In genomic region chr3:108862865-108863798, GRCh38 we compare ENCODE assay signal across 9 cellular contexts. TPM values are rescaled to one million over a fixed set of nuclear protein-coding genes. Genes with fewer than 3 reads are reported as not detected.
DNase-seq lines count a peak whose midpoint lies in the region; ATAC-seq, FAIRE-seq and TF ChIP-seq lines count a peak whose summit lies in the region.
"Had no signal": no experiment of that assay in that cellular context is flagged by ENCODE, and none has a peak within 500 bp of the region (broad histone marks: within the 10 kb centered on the region; RNA-seq: fewer than 3 reads in every experiment).

No MANE protein-coding gene starts in this region.

- H3K27me3 ChIP-seq in H9 (ENCODE audit: insufficient read depth, low read length) (no peaks in the 10 kb centered on the region), uterus (no peaks in the 10 kb centered on the region), spleen (replicated peaks in 1 of 7) (no peaks in the 10 kb centered on the region), psoas muscle (ENCODE audit: insufficient read depth in 3 of 3, low read length in 2 of 3) (no peaks in the 10 kb centered on the region)

- H3K27ac Mint-ChIP-seq in H9 (no peak overlapping the region; a peak in 1 of 7 replicates), T-helper 17 cell (peak overlapping the region; percentile 76)

- no peak for FAIRE-seq in D721Med (lab: Jason Lieb, UNC)

- H2BK15ac ChIP-seq in H9 (ENCODE audit: low read depth, low read length) = no peak overlapping the region

- no peak overlapping the region for H3K14ac ChIP-seq in H9 (ENCODE audit: insufficient read depth, low read length)

- no peak overlapping the region for H3K4me2 ChIP-seq in H9 (ENCODE audit: insufficient read depth, insufficient read length, low read length)

- no peak for TF ChIP-seq POLR2A in uterus (IDR thresholded peaks at IDR 0.05)
- TF ChIP-seq POLR2A in spleen (IDR thresholded peaks at IDR 0.05) = no peak

- H3K36me3 Mint-ChIP-seq in H9 (ENCODE audit: insufficient read depth in 1 of 3, low read depth in 3 of 3) = peaks cover 0 to 14% (median 4%) of the 10 kb centered on the region in 3 experiments; a peak in 3 of 7 replicates
- H3K36me3 Mint-ChIP-seq in T-helper 17 cell (ENCODE audit: low read depth) = peaks cover 16% of the 10 kb centered on the region

- H3K27me3 Mint-ChIP-seq in H9 (ENCODE audit: low read depth) (no peaks in the 10 kb centered on the region), T-helper 17 cell (no peaks in the 10 kb centered on the region)

- H2BK5ac ChIP-seq in H9 (ENCODE audit: insufficient read length, low read length) = no peak overlapping the region

- H2BK120ac ChIP-seq in H9 (ENCODE audit: low read depth, low read length, poor library complexity, severe bottlenecking) = no peak overlapping the region

- H4K91ac ChIP-seq in H9 (ENCODE audit: insufficient read length, low read depth, low read length) = no peak overlapping the region

- ATAC-seq in T-helper 17 cell = peak; percentile 78
- no peak for ATAC-seq in psoas muscle

- DNase-seq in COLO829 (ENCODE audit: low spot score) (peak; percentile 91), H9 (no peak), T-helper 17 cell (no peak), fibroblast of pulmonary artery (ENCODE audit: low read depth) (peak; percentile 53), uterus (no peak), spleen (no peak), psoas muscle (no peak), D721Med (ENCODE audit: insufficient read length, low spot score) (no peak)

- no peaks in the 10 kb centered on the region for H3K79me1 ChIP-seq in H9 (ENCODE audit: insufficient read depth, low read depth, low read length, poor library complexity, severe bottlenecking)

- no peak overlapping the region for H4K5ac ChIP-seq in H9 (ENCODE audit: insufficient read length, low read depth, low read length)

- peak overlapping the region; percentile 40 for H2AFZ ChIP-seq in H9 (ENCODE audit: low read length)

- TF ChIP-seq CTCF in H9 (conservative IDR thresholded peaks at IDR 0.05) = no peak
- no peak for TF ChIP-seq CTCF in fibroblast of pulmonary artery (IDR thresholded peaks at IDR 0.05; ENCODE audit: low read length, missing control alignments)
- TF ChIP-seq CTCF in uterus (IDR thresholded peaks at IDR 0.05) = no peak
- TF ChIP-seq CTCF in spleen (IDR thresholded peaks at IDR 0.05 in 8 of 11, conservative IDR thresholded peaks at IDR 0.05 in 3 of 11) = no peak
- no peak for TF ChIP-seq CTCF in psoas muscle (IDR thresholded peaks at IDR 0.05)
- no peak for TF ChIP-seq CTCF in D721Med (IDR thresholded peaks at IDR 0.05; ENCODE audit: insufficient read depth, missing control alignments)

- H3K56ac ChIP-seq in H9 (ENCODE audit: insufficient read length, low read depth, low read length) = no peak overlapping the region

- H3K4me3 Mint-ChIP-seq in H9 (no peak overlapping the region), T-helper 17 cell (peak overlapping the region; percentile 28)

- H3K9me3 Mint-ChIP-seq in H9 = peaks cover 7 to 9% of the 10 kb centered on the region in 2 experiments

- no peaks in the 10 kb centered on the region for H3K23me2 ChIP-seq in H9 (ENCODE audit: insufficient read length, low read depth, low read length, poor library complexity, severe bottlenecking)

- H3K4me3 ChIP-seq in fibroblast of pulmonary artery (replicated peaks; ENCODE audit: low read depth, low read length) (no peak overlapping the region), uterus (no peak overlapping the region), spleen (no peak overlapping the region), psoas muscle (no peak overlapping the region)

- H3K4me1 ChIP-seq in H9 (ENCODE audit: insufficient read depth, low read length) (peaks cover 6% of the 10 kb centered on the region; the same call in 1 of the 2 replicates), uterus (no peaks in the 10 kb centered on the region), spleen (peaks cover 0 to 6% (median 0%) of the 10 kb centered on the region in 6 donors), psoas muscle (no peaks in the 10 kb centered on the region)

- no peaks in the 10 kb centered on the region for H3K9me3 ChIP-seq in H9 (ENCODE audit: control insufficient read depth, low read depth, low read length)
- H3K9me3 ChIP-seq in T-helper 17 cell (ENCODE audit: control insufficient read depth, low read length, poor library complexity, severe bottlenecking) = no peaks in the 10 kb centered on the region
- H3K9me3 ChIP-seq in uterus = no peaks in the 10 kb centered on the region
- peaks cover 0 to 10% (median 0%) of the 10 kb centered on the region in 8 donors for H3K9me3 ChIP-seq in spleen
- no peaks in the 10 kb centered on the region for H3K9me3 ChIP-seq in psoas muscle

- no peaks in the 10 kb centered on the region for H3K79me2 ChIP-seq in H9 (ENCODE audit: insufficient read depth, low read length)

- H4K8ac ChIP-seq in H9 (replicated peaks; ENCODE audit: insufficient read length, low read depth, low read length) = no peak overlapping the region

- no peak overlapping the region for H3K18ac ChIP-seq in H9 (ENCODE audit: insufficient read length, low read depth, low read length)

- intact Hi-C loops in uterus (cut with DNase I; ENCODE audit: low total_unique reads) = no loop called here
- intact Hi-C loops in spleen (cut with DNase I; ENCODE audit: low total_unique reads) = no loop called here
- intact Hi-C loops in psoas muscle (cut with DNase I) = no loop called here

- no peak overlapping the region for H3K23ac ChIP-seq in H9 (ENCODE audit: insufficient read length, low read depth, low read length)

- H3K27ac ChIP-seq in H9 (ENCODE audit: insufficient read length, low read depth, low read length) = no peak overlapping the region
- H3K27ac ChIP-seq in uterus = no peak overlapping the region
- H3K27ac ChIP-seq in spleen = peak overlapping the region in 3 of 8 donors; percentile 18 to 31 (median 18)
- no peak overlapping the region for H3K27ac ChIP-seq in psoas muscle

- H4K20me1 ChIP-seq in H9 (ENCODE audit: control insufficient read depth, insufficient read depth, insufficient read length) = no peaks in the 10 kb centered on the region

- no peak overlapping the region for H3K4ac ChIP-seq in H9 (ENCODE audit: low read depth, low read length)

- H2AK5ac ChIP-seq in H9 (ENCODE audit: insufficient read length, low read length) = no peak overlapping the region

- H3K4me1 Mint-ChIP-seq in H9 = peaks cover 29 to 42% of the 10 kb centered on the region in 2 experiments
- H3K4me1 Mint-ChIP-seq in T-helper 17 cell = peaks cover 25% of the 10 kb centered on the region

- H3K9ac ChIP-seq in H9 (ENCODE audit: extremely low read depth, insufficient read length, low read length) = no peak overlapping the region

- H2BK12ac ChIP-seq in H9 (ENCODE audit: insufficient read length, low read depth, low read length) = no peak overlapping the region

- no peak overlapping the region for H3T11ph ChIP-seq in H9 (ENCODE audit: low read length)

- H2BK20ac ChIP-seq in H9 (ENCODE audit: low read depth, low read length, poor library complexity, severe bottlenecking) = no peak overlapping the region

- H3K36me3 ChIP-seq in uterus (no peaks in the 10 kb centered on the region), spleen (no peaks in the 10 kb centered on the region), psoas muscle (ENCODE audit: insufficient read depth in 1 of 2, low read depth in 1 of 2) (no peaks in the 10 kb centered on the region)

- no CpG with 5 or more reads among the region's 7 CpGs for WGBS in H9 (ENCODE audit: extremely low coverage, insufficient read length, low lambda C conversion rate)
- WGBS in spleen, 5 donors = 37 to 51% (median 45%) methylated on average over 7 of the region's 7 CpGs
- 46 to 60% (median 49%) methylated on average over 7 of the region's 7 CpGs for WGBS in psoas muscle, 3 donors

RNA-seq across cellular contexts. Expression of gene TRAT1, which starts 40.5 kb away (rescaled TPM):
- total RNA-seq in H9 (2021) (not detected in 2 replicates), T-helper 17 cell (100 to 1,000 TPM in 1 of 2 donors, 10 to 100 TPM in 1; 87.0 to 100 TPM), uterus (1 to 10 TPM in 1 of 4 donors, under 1 TPM in 2, not detected in 1; 0.26 to 3.5 (median 0.35) TPM), spleen (10 to 100 TPM in 5 of 7 donors, 1 to 10 TPM in 2; 7.5 to 20.5 (median 12.6) TPM), psoas muscle (under 1 TPM in 2 of 4 donors, not detected in 2; 0.14 to 0.15 TPM)
- polyA plus RNA-seq in spleen (1 to 10 TPM; 2.2 to 4.2 (median 2.7) TPM), psoas muscle (under 1 TPM in 1 of 3 donors, not detected in 2; 0.03 TPM)
- total RNA-seq: glomerular endothelial cell had no signal

Comparison
In these comparisons a context has a peak if more than half of its experiments do, and no peak if none do; other contexts are left out.
1. DNase-seq: peak in COLO829 (single experiment) and fibroblast of pulmonary artery (single experiment); none in H9 (single experiment), T-helper 17 cell (0 of 3), uterus (0 of 2), spleen (single experiment), psoas muscle (0 of 2) and D721Med (single experiment).
2. RNA of gene TRAT1, which starts 40.5 kb away (total RNA-seq): 87.0 to 100 TPM in T-helper 17 cell; 7.5 to 20.5 TPM in spleen, 0.26 to 3.5 TPM in uterus, 0.14 to 0.15 TPM in psoas muscle and not detected in H9; every median in the first group is over 4 times any median in the second.